In genomic region chr9:12652973-12653372, GRCh38 we compare ENCODE assay signal across 2 cellular contexts.
TF ChIP-seq lines count a peak whose summit lies in the region.

No MANE protein-coding gene starts in this region.

TF ChIP-seq in IMR-90, 13 proteins besides CTCF, POLR2A, EP300 and RAD21:
- peak; percentile 63 for TF ChIP-seq MAFK (IDR thresholded peaks at IDR 0.05; ENCODE audit: low read depth, low read length)
- TF ChIP-seq RFX5 (IDR thresholded peaks at IDR 0.05; ENCODE audit: low read depth, low read length) = no peak

TF ChIP-seq in K562, 482 proteins besides CTCF, POLR2A, EP300 and RAD21:
- 0 out of 2 replicates have a peak, but pooled peaks have one; percentile 23 for TF ChIP-seq MAFG (tag; conservative IDR thresholded peaks at IDR 0.05)
- TF ChIP-seq RFX1 (IDR thresholded peaks at IDR 0.05) = no peak
- peak; percentile 55 for TF ChIP-seq ZNF316 (IDR thresholded peaks at IDR 0.05)
- no peak for TF ChIP-seq PHF21A (IDR thresholded peaks at IDR 0.05; ENCODE audit: borderline replicate concordance, low read depth)
